Comparison of ENCODE assay signal across 9 cellular contexts in the genomic region with DNA sequence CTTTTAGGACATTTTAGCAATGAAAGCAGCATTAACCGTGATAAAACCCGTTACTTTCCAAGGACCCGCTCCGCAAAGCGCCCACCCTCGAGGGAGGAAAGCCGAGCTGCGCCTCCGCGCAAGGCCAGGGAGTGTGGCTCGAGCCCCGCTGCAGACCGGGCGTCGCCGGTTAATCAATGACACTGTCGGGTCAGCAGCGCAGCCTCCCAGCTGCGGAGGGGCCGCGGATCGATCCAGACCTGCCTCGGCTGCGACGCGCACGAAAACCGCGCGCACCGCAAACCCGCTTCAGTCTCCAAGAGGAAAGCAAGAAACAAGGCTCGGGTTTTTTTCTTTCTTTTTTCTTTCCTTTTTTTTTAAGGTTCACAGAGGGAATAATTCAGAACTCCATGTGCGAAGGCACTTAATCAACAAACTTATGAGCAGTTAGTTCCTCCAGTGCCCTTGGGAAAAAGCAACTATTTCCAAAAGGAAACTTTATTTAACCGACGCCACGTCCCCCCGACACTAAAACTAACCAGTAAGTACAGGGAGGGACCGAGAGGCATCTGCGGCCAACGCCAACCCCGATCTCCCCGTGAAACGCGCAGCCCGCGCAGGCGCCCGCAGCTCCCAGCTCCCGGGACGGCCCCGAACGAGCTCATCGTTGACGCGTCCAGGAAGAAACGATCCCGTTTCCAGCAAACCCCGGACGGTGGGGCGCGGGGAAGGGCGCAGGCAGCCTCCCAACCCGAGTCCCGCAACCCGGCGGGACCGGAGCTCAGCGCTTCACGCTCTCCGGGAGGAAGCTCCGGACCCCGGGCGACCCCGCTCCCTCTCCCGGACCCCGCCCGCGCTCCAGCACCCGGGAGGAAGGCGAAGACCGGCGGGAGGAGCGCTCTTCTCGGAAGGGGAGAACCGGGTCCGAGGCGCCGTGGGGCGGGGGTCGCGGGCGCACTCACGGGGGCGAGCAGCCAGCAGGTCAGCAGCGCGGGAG. TPM values are rescaled to one million over a fixed set of nuclear protein-coding genes. Genes with fewer than 3 reads are reported as not detected.
DNase-seq lines count a peak whose midpoint lies in the region; ATAC-seq, FAIRE-seq and TF ChIP-seq lines count a peak whose summit lies in the region.
"Had no signal": no experiment of that assay in that cellular context is flagged by ENCODE, and none has a peak within 500 bp of the region (broad histone marks: within the 10 kb centered on the region; RNA-seq: fewer than 3 reads in every experiment).

No MANE protein-coding gene starts in this region.

- no peaks in the 10 kb centered on the region for H3K9me3 Mint-ChIP-seq in activated T-helper 2 cell treated with anti-CD3 and anti-CD28 coated beads, Interferon-gamma antibody, Interleukin-2, Interleukin-4, amounts not matched to agents 10 μg/mL and 5 μg/mL and 100 μg/mL, durations not matched to agents 14 hours and 24 hours and 36 hours

- no peak for TF ChIP-seq POLR2A in spleen (IDR thresholded peaks at IDR 0.05)

- peak; percentile 19 for DNase-seq in activated T-helper 2 cell treated with anti-CD3 and anti-CD28 coated beads, Interferon-gamma antibody, Interleukin-2, Interleukin-4, amounts not matched to agents 10 μg/mL and 5 μg/mL and 100 μg/mL, durations not matched to agents 14 hours and 24 hours and 36 hours (ENCODE audit: low spot score)
- DNase-seq in iPS-NIHi11 (ENCODE audit: low spot score) (peak; percentile 46), spleen (peak; percentile 74), NCI-H2029 (lab: John Stamatoyannopoulos, UW) (no peak), caudate nucleus (lab: John Stamatoyannopoulos, UW) (no peak), small intestine (no peak)

- peaks cover 10% of the 10 kb centered on the region for H3K4me1 Mint-ChIP-seq in activated T-helper 2 cell treated with anti-CD3 and anti-CD28 coated beads, Interferon-gamma antibody, Interleukin-2, Interleukin-4, amounts not matched to agents 10 μg/mL and 5 μg/mL and 100 μg/mL, durations not matched to agents 14 hours and 24 hours and 36 hours (ENCODE audit: low read depth)

- no peak for ATAC-seq in GM19324 (IDR thresholded peaks at IDR 0.05; ENCODE audit: low FRiP score, unreplicated experiment)

- H3K9me3 ChIP-seq in KOPT-K1 (ENCODE audit: insufficient read depth, low read length, poor library complexity, severe bottlenecking), result peaks cover 4% of the 10 kb centered on the region
- peaks cover 0 to 3% (median 0%) of the 10 kb centered on the region in 8 donors for H3K9me3 ChIP-seq in spleen
- no peaks in the 10 kb centered on the region for H3K9me3 ChIP-seq in small intestine (ENCODE audit: control insufficient read depth, low read depth)

- peaks cover 14% of the 10 kb centered on the region for H3K36me3 Mint-ChIP-seq in activated T-helper 2 cell treated with anti-CD3 and anti-CD28 coated beads, Interferon-gamma antibody, Interleukin-2, Interleukin-4, amounts not matched to agents 10 μg/mL and 5 μg/mL and 100 μg/mL, durations not matched to agents 14 hours and 24 hours and 36 hours (ENCODE audit: low read depth)

- peak overlapping the region; percentile 75 for H3K4me3 Mint-ChIP-seq in activated T-helper 2 cell treated with anti-CD3 and anti-CD28 coated beads, Interferon-gamma antibody, Interleukin-2, Interleukin-4, amounts not matched to agents 10 μg/mL and 5 μg/mL and 100 μg/mL, durations not matched to agents 14 hours and 24 hours and 36 hours (ENCODE audit: low read depth)

- H3K4me3 ChIP-seq in spleen (peak overlapping the region; percentile 34 to 74 (median 48)), small intestine (ENCODE audit: low read depth in 1 of 2, low read length in 2 of 2) (peak overlapping the region in 1 of 2 donors; percentile 50)

- intact Hi-C loops in activated T-helper 2 cell treated with anti-CD3 and anti-CD28 coated beads, Interferon-gamma antibody, Interleukin-2, Interleukin-4, amounts not matched to agents 10 μg/mL and 5 μg/mL and 100 μg/mL, durations not matched to agents 14 hours and 24 hours and 36 hours (cut with micrococcal nuclease), result loop anchor here (5.0 kb wide), 2 partner anchors 53 to 92 kb away; no protein-coding TSS in a partner anchor
- intact Hi-C loops in spleen (cut with DNase I; ENCODE audit: low total_unique reads), result no loop called here

- no peak for TF ChIP-seq CTCF in spleen (IDR thresholded peaks at IDR 0.05 in 8 of 11, conservative IDR thresholded peaks at IDR 0.05 in 3 of 11)

- peaks cover 31% of the 10 kb centered on the region for H3K27me3 Mint-ChIP-seq in activated T-helper 2 cell treated with anti-CD3 and anti-CD28 coated beads, Interferon-gamma antibody, Interleukin-2, Interleukin-4, amounts not matched to agents 10 μg/mL and 5 μg/mL and 100 μg/mL, durations not matched to agents 14 hours and 24 hours and 36 hours (ENCODE audit: low read depth)

- WGBS in spleen, 5 donors, result 3 to 10% (median 4%) methylated on average over 51 to 97 of the region's 97 CpGs
- 3 to 4% (median 3%) methylated on average over 79 to 97 of the region's 97 CpGs for WGBS in small intestine, 3 donors

- H3K4me1 ChIP-seq in spleen (peaks cover 11 to 26% (median 20%) of the 10 kb centered on the region in 6 donors), small intestine (ENCODE audit: control insufficient read depth in 2 of 2, insufficient read depth in 1 of 2, low read depth in 1 of 2, low read length in 1 of 2) (peaks cover 0 to 2% of the 10 kb centered on the region in 2 donors)

- H3K27me3 ChIP-seq in spleen (replicated peaks in 1 of 7) (peaks cover 9 to 81% (median 40%) of the 10 kb centered on the region in 7 donors), small intestine (ENCODE audit: control insufficient read depth in 2 of 2, insufficient read depth in 2 of 2, low read length in 2 of 2) (peaks cover 6 to 12% of the 10 kb centered on the region in 2 donors)

- no peak overlapping the region for H3K27ac Mint-ChIP-seq in activated T-helper 2 cell treated with anti-CD3 and anti-CD28 coated beads, Interferon-gamma antibody, Interleukin-2, Interleukin-4, amounts not matched to agents 10 μg/mL and 5 μg/mL and 100 μg/mL, durations not matched to agents 14 hours and 24 hours and 36 hours

- peaks cover 34% of the 10 kb centered on the region for H3K36me3 ChIP-seq in KOPT-K1 (ENCODE audit: insufficient read depth, low read length)
- no peaks in the 10 kb centered on the region for H3K36me3 ChIP-seq in spleen
- H3K36me3 ChIP-seq in small intestine (ENCODE audit: control insufficient read depth in 2 of 2, insufficient read depth in 2 of 2, low read length in 2 of 2), result no peaks in the 10 kb centered on the region

- FAIRE-seq in small intestine (lab: Jason Lieb, UNC), result no peak

- H3K27ac ChIP-seq in KOPT-K1 (ENCODE audit: low read depth, low read length, poor library complexity, severe bottlenecking), result peak overlapping the region; percentile 93
- H3K27ac ChIP-seq in spleen, result no peak overlapping the region
- no peak overlapping the region for H3K27ac ChIP-seq in caudate nucleus (ENCODE audit: low read depth, low read length)
- no peak overlapping the region for H3K27ac ChIP-seq in small intestine (ENCODE audit: low read depth in 1 of 2, low read length in 1 of 2)

RNA-seq across cellular contexts. Expression of gene VIPR2, which starts 0.6 kb away (rescaled TPM):
- 3.1 and 4.2 TPM in 2 replicates for total RNA-seq in activated T-helper 2 cell treated with anti-CD3 and anti-CD28 coated beads, Interferon-gamma antibody, Interleukin-2, Interleukin-4, amounts not matched to agents 10 μg/mL and 5 μg/mL and 100 μg/mL, durations not matched to agents 14 hours and 24 hours and 36 hours
- total RNA-seq in spleen, result 1 to 10 TPM in 1 of 7 donors, under 1 TPM in 6; 0.61 to 1.4 (median 0.68) TPM
- polyA plus RNA-seq in spleen (under 1 TPM; 0.41 to 0.58 (median 0.48) TPM), small intestine (1 to 10 TPM in 1 of 3 donors, under 1 TPM in 1, not detected in 1; 0.81 to 1.2 TPM)
- total RNA-seq: M059J had no signal

Comparison
In these comparisons a context has a peak if more than half of its experiments do, and no peak if none do; other contexts are left out.
1. DNase-seq: peak in activated T-helper 2 cell treated with anti-CD3 and anti-CD28 coated beads, Interferon-gamma antibody, Interleukin-2, Interleukin-4, amounts not matched to agents 10 μg/mL and 5 μg/mL and 100 μg/mL, durations not matched to agents 14 hours and 24 hours and 36 hours (single experiment), iPS-NIHi11 (single experiment) and spleen (single experiment); none in NCI-H2029 (single experiment), caudate nucleus (0 of 61) and small intestine (single experiment).